8 cellular contexts compared by ENCODE assay signal in the genomic region with DNA sequence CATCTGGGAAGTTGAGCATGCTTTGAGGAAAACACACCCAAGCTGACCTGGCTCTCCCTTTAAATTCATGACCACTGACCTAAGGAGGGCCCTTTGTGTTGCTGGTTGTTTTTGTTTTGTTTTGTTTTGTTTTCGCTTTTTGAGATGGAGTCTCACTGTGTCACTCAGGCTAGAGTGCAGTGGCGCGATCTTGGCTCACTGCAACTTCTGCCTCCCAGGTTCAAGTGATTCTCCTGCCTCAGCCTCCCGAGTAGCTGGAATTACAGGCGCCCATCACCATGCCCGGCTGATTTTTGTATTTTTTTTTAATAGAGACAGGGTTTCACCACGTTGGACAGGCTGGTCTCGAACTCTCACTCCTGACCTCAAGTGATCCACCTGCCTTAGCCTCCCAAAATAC. TPM values are rescaled to one million over a fixed set of nuclear protein-coding genes. Genes with fewer than 3 reads are reported as not detected.
DNase-seq lines count a peak whose midpoint lies in the region; ATAC-seq and TF ChIP-seq lines count a peak whose summit lies in the region.
"Not testable (repeated sequence)": the region's sequence is repeated elsewhere in the genome, so short reads cannot be mapped to it uniquely, and the experiment has no call there.

No MANE protein-coding gene starts in this region.

- not testable (repeated sequence) for H3K27me3 ChIP-seq in BLaER1 treated with 17β-estradiol and CSF1 and Interleukin-3, amounts not matched to agents 10 nM and 100 nM; Karpas-422 (ENCODE audit: low read length); spleen (replicated peaks in 1 of 7)

- not testable (repeated sequence) for TF ChIP-seq CTCF in spleen (IDR thresholded peaks at IDR 0.05 in 8 of 11, conservative IDR thresholded peaks at IDR 0.05 in 3 of 11)

- H3K79me2 ChIP-seq in Karpas-422 (ENCODE audit: low read length), result peaks cover 94% of the 10 kb centered on the region

- WGBS in spleen, 5 donors, result 66 to 80% (median 68%) methylated on average over 8 of the region's 8 CpGs

- POLR2A ChIA-PET in activated naive CD8-positive, alpha-beta T cell treated with anti-CD3 and anti-CD28 coated beads, Interleukin-2, amount 10 ng/mL, durations not matched to agents 7 days and 5 days (lab: Charles Lee), result interaction anchor here (0.9 to 7.1 kb wide), 7 partner anchors 7 to 110 kb away, joined by 3 to 116 read pairs (median 5); partner anchors contain the start of gene CDC42SE2

- H4K20me1 ChIP-seq in BLaER1 treated with 17β-estradiol and CSF1 and Interleukin-3, amounts not matched to agents 10 nM and 100 nM, result peaks cover 75 to 100% (median 98%) of the 10 kb centered on the region in 11 experiments
- not testable (repeated sequence) for H4K20me1 ChIP-seq in Karpas-422 (ENCODE audit: insufficient read depth, low read depth, low read length)

- H3K27ac Mint-ChIP-seq in T-helper 1 cell treated with Interleukin-12 subunit alpha and Interleukin-12 subunit beta and Interleukin-4 antibody, amounts not matched to agents 30 μg/mL and 1 μg/mL, for 36 hours, result peak overlapping the region; percentile 94
- peak overlapping the region; percentile 97 for H3K27ac Mint-ChIP-seq in activated T-cell treated with anti-CD3 and anti-CD28 coated beads, Interleukin-2, amount 50 U/mL, for 24 hours
- H3K27ac Mint-ChIP-seq in activated naive CD8-positive, alpha-beta T cell treated with anti-CD3 and anti-CD28 coated beads, Interleukin-2, amount 10 ng/mL, durations not matched to agents 7 days and 5 days, result peak overlapping the region; percentile 91
- H3K27ac Mint-ChIP-seq in memory B cell, result peak overlapping the region; percentile 94

- intact Hi-C loops in spleen (cut with DNase I; ENCODE audit: low total_unique reads), result loop anchor here (10.0 kb wide), 1 partner anchor 113 kb away; no protein-coding TSS in a partner anchor

- peaks cover 0 to 75% (median 43%) of the 10 kb centered on the region in 11 experiments; a peak in 17 of 22 replicates for H3K36me3 ChIP-seq in BLaER1 treated with 17β-estradiol and CSF1 and Interleukin-3, amounts not matched to agents 10 nM and 100 nM
- H3K36me3 ChIP-seq in Karpas-422 (ENCODE audit: insufficient read depth, low read length); spleen: not testable (repeated sequence)

- H3K9me2 ChIP-seq in Karpas-422 (replicated peaks; ENCODE audit: insufficient read depth, low read length), result not testable (repeated sequence)

- not testable (repeated sequence) for TF ChIP-seq POLR2A in spleen (IDR thresholded peaks at IDR 0.05)

- not testable (repeated sequence) for H3K27me3 Mint-ChIP-seq in T-helper 1 cell treated with Interleukin-12 subunit alpha and Interleukin-12 subunit beta and Interleukin-4 antibody, amounts not matched to agents 30 μg/mL and 1 μg/mL, for 36 hours (ENCODE audit: low read depth); activated T-cell treated with anti-CD3 and anti-CD28 coated beads, Interleukin-2, amount 50 U/mL, for 24 hours; activated naive CD8-positive, alpha-beta T cell treated with anti-CD3 and anti-CD28 coated beads, Interleukin-2, amount 10 ng/mL, durations not matched to agents 7 days and 5 days; memory B cell

- H3K9me3 Mint-ChIP-seq in T-helper 1 cell treated with Interleukin-12 subunit alpha and Interleukin-12 subunit beta and Interleukin-4 antibody, amounts not matched to agents 30 μg/mL and 1 μg/mL, for 36 hours; activated T-cell treated with anti-CD3 and anti-CD28 coated beads, Interleukin-2, amount 50 U/mL, for 24 hours; activated naive CD8-positive, alpha-beta T cell treated with anti-CD3 and anti-CD28 coated beads, Interleukin-2, amount 10 ng/mL, durations not matched to agents 7 days and 5 days; memory B cell: not testable (repeated sequence)

- peak overlapping the region; percentile 44 to 64 (median 55) for H3K4me2 ChIP-seq in BLaER1 treated with 17β-estradiol and CSF1 and Interleukin-3, amounts not matched to agents 10 nM and 100 nM
- peak overlapping the region; percentile 62 for H3K4me2 ChIP-seq in Karpas-422 (ENCODE audit: low read depth, low read length, poor library complexity, severe bottlenecking)

- H3K36me3 Mint-ChIP-seq in T-helper 1 cell treated with Interleukin-12 subunit alpha and Interleukin-12 subunit beta and Interleukin-4 antibody, amounts not matched to agents 30 μg/mL and 1 μg/mL, for 36 hours (ENCODE audit: low read depth), result peaks cover 33% of the 10 kb centered on the region
- peaks cover 40% of the 10 kb centered on the region for H3K36me3 Mint-ChIP-seq in activated T-cell treated with anti-CD3 and anti-CD28 coated beads, Interleukin-2, amount 50 U/mL, for 24 hours (ENCODE audit: low read depth)
- H3K36me3 Mint-ChIP-seq in activated naive CD8-positive, alpha-beta T cell treated with anti-CD3 and anti-CD28 coated beads, Interleukin-2, amount 10 ng/mL, durations not matched to agents 7 days and 5 days, result peaks cover 23% of the 10 kb centered on the region
- not testable (repeated sequence) for H3K36me3 Mint-ChIP-seq in memory B cell

- peak overlapping the region in 6 of 11 experiments; percentile 14 to 41 (median 30); a peak in 7 of 22 replicates for H3K27ac ChIP-seq in BLaER1 treated with 17β-estradiol and CSF1 and Interleukin-3, amounts not matched to agents 10 nM and 100 nM
- H3K27ac ChIP-seq in Karpas-422 (ENCODE audit: low read length) (peak overlapping the region; percentile 81), spleen (peak overlapping the region; percentile 11 to 100 (median 81))

- H3K9ac ChIP-seq in BLaER1 treated with 17β-estradiol and CSF1 and Interleukin-3, amounts not matched to agents 10 nM and 100 nM, result not testable (repeated sequence)
- peak overlapping the region; percentile 18 for H3K9ac ChIP-seq in Karpas-422 (ENCODE audit: low read length)

- peaks cover 39 to 86% (median 55%) of the 10 kb centered on the region in 10 experiments for H3K4me1 ChIP-seq in BLaER1 treated with 17β-estradiol and CSF1 and Interleukin-3, amounts not matched to agents 10 nM and 100 nM
- H3K4me1 ChIP-seq in Karpas-422 (ENCODE audit: low read length) (peaks cover 95% of the 10 kb centered on the region), spleen (peaks cover 38 to 100% (median 96%) of the 10 kb centered on the region in 6 donors)

- peak overlapping the region; percentile 88 for H3K4me3 Mint-ChIP-seq in T-helper 1 cell treated with Interleukin-12 subunit alpha and Interleukin-12 subunit beta and Interleukin-4 antibody, amounts not matched to agents 30 μg/mL and 1 μg/mL, for 36 hours
- H3K4me3 Mint-ChIP-seq in activated T-cell treated with anti-CD3 and anti-CD28 coated beads, Interleukin-2, amount 50 U/mL, for 24 hours, result peak overlapping the region; percentile 83
- peak overlapping the region; percentile 82 for H3K4me3 Mint-ChIP-seq in activated naive CD8-positive, alpha-beta T cell treated with anti-CD3 and anti-CD28 coated beads, Interleukin-2, amount 10 ng/mL, durations not matched to agents 7 days and 5 days
- H3K4me3 Mint-ChIP-seq in memory B cell, result peak overlapping the region; percentile 83

- not testable (repeated sequence) for ATAC-seq in activated naive CD8-positive, alpha-beta T cell treated with anti-CD3 and anti-CD28 coated beads, Interleukin-2, amount 10 ng/mL, durations not matched to agents 7 days and 5 days (ENCODE audit: low read depth); memory B cell (ENCODE audit: low read depth)

- not testable (repeated sequence) for H3K4me3 ChIP-seq in BLaER1 treated with 17β-estradiol and CSF1 and Interleukin-3, amounts not matched to agents 10 nM and 100 nM
- H3K4me3 ChIP-seq in GM08714 (ENCODE audit: low read length), result peak overlapping the region; percentile 63
- H3K4me3 ChIP-seq in Karpas-422 (ENCODE audit: low read length), result peak overlapping the region; percentile 19; the same call in 1 of the 2 replicates
- H3K4me3 ChIP-seq in spleen, result peak overlapping the region in 3 of 8 donors; percentile 2 to 33 (median 7)

- H3K4me1 Mint-ChIP-seq in T-helper 1 cell treated with Interleukin-12 subunit alpha and Interleukin-12 subunit beta and Interleukin-4 antibody, amounts not matched to agents 30 μg/mL and 1 μg/mL, for 36 hours (ENCODE audit: low read depth), result peaks cover 45% of the 10 kb centered on the region
- H3K4me1 Mint-ChIP-seq in activated T-cell treated with anti-CD3 and anti-CD28 coated beads, Interleukin-2, amount 50 U/mL, for 24 hours (ENCODE audit: low read depth), result peaks cover 78% of the 10 kb centered on the region
- peaks cover 56% of the 10 kb centered on the region for H3K4me1 Mint-ChIP-seq in activated naive CD8-positive, alpha-beta T cell treated with anti-CD3 and anti-CD28 coated beads, Interleukin-2, amount 10 ng/mL, durations not matched to agents 7 days and 5 days
- H3K4me1 Mint-ChIP-seq in memory B cell, result peaks cover 44% of the 10 kb centered on the region

- H2AFZ ChIP-seq in Karpas-422 (ENCODE audit: low read length), result not testable (repeated sequence)

- DNase-seq in Karpas-422; activated T-cell treated with anti-CD3 and anti-CD28 coated beads, Interleukin-2, amount 50 U/mL, for 24 hours; activated naive CD8-positive, alpha-beta T cell treated with anti-CD3 and anti-CD28 coated beads, Interleukin-2, amount 10 ng/mL, durations not matched to agents 7 days and 5 days; memory B cell (ENCODE audit: low spot score in 2 of 2); spleen: not testable (repeated sequence)

- not testable (repeated sequence) for H3K9me3 ChIP-seq in BLaER1 treated with 17β-estradiol and CSF1 and Interleukin-3, amounts not matched to agents 10 nM and 100 nM (replicated peaks in 1 of 11); Karpas-422 (ENCODE audit: low read length); spleen

RNA-seq across cellular contexts. Expression of gene CDC42SE2, which starts 8.0 kb away (rescaled TPM):
- 57.4 and 143 TPM in 2 replicates for total RNA-seq in Karpas-422 (2014; rRNA removed; shearing (Covaris generic); ENCODE audit: low replicate concordance)
- 100 to 1,000 TPM; 193 to 199 TPM for total RNA-seq in activated naive CD8-positive, alpha-beta T cell treated with anti-CD3 and anti-CD28 coated beads, Interleukin-2, amount 10 ng/mL, durations not matched to agents 7 days and 5 days
- total RNA-seq in spleen, result 100 to 1,000 TPM in 5 of 7 donors, 10 to 100 TPM in 2; 85.3 to 128 (median 113) TPM
- 10 to 100 TPM; 49.6 to 64.6 (median 56.7) TPM for polyA plus RNA-seq in spleen

Comparison
In these comparisons a context has a peak if more than half of its experiments do, and no peak if none do; other contexts are left out.
1. H3K27ac ChIP-seq: peak in every context shown above with its lines; median percentile 81 in Karpas-422; 81 in spleen; 30 in BLaER1 treated with 17β-estradiol and CSF1 and Interleukin-3, amounts not matched to agents 10 nM and 100 nM.